In genomic region chr12:104604070-104604994, GRCh38 we compare ENCODE assay signal across 7 cellular contexts.
DNase-seq lines count a peak whose midpoint lies in the region; ATAC-seq and TF ChIP-seq lines count a peak whose summit lies in the region.

No MANE protein-coding gene starts in this region.

- no peaks in the 10 kb centered on the region for H3K36me3 ChIP-seq in Peyer's patch

- no peak overlapping the region for H3K4me3 ChIP-seq in Peyer's patch

- peak overlapping the region; percentile 18 for H3K27ac Mint-ChIP-seq in activated naive CD4-positive, alpha-beta T cell treated with anti-CD3 and anti-CD28 coated beads, Interleukin-2, amount 50 U/mL, for 24 hours

- intact Hi-C loops in left cardiac atrium (cut with DNase I): no loop called here

- no peaks in the 10 kb centered on the region for H3K9me3 ChIP-seq in Peyer's patch

- TF ChIP-seq POLR2A in Peyer's patch (IDR thresholded peaks at IDR 0.05): no peak

- H3K4me1 ChIP-seq in Peyer's patch: peaks cover 0 to 8% (median 7%) of the 10 kb centered on the region in 4 donors

- no peaks in the 10 kb centered on the region for H3K9me3 Mint-ChIP-seq in activated naive CD4-positive, alpha-beta T cell treated with anti-CD3 and anti-CD28 coated beads, Interleukin-2, amount 50 U/mL, for 24 hours

- peaks cover 12% of the 10 kb centered on the region for H3K36me3 Mint-ChIP-seq in activated naive CD4-positive, alpha-beta T cell treated with anti-CD3 and anti-CD28 coated beads, Interleukin-2, amount 50 U/mL, for 24 hours

- no peaks in the 10 kb centered on the region for H3K27me3 Mint-ChIP-seq in activated naive CD4-positive, alpha-beta T cell treated with anti-CD3 and anti-CD28 coated beads, Interleukin-2, amount 50 U/mL, for 24 hours

- H3K27me3 ChIP-seq in Peyer's patch: no peaks in the 10 kb centered on the region

- H3K4me3 Mint-ChIP-seq in activated naive CD4-positive, alpha-beta T cell treated with anti-CD3 and anti-CD28 coated beads, Interleukin-2, amount 50 U/mL, for 24 hours: no peak overlapping the region

- ATAC-seq in GM18909 (IDR thresholded peaks at IDR 0.05; ENCODE audit: poor library complexity, unreplicated experiment) (peak; percentile 75), HG03064 (IDR thresholded peaks at IDR 0.05; ENCODE audit: low read depth, unreplicated experiment) (peak; percentile 89), left cardiac atrium (peak; percentile 80 to 96)

- TF ChIP-seq CTCF in Peyer's patch (IDR thresholded peaks at IDR 0.05): peak in 1 of 6 experiments; percentile 2

- peaks cover 60% of the 10 kb centered on the region for H3K4me1 Mint-ChIP-seq in activated naive CD4-positive, alpha-beta T cell treated with anti-CD3 and anti-CD28 coated beads, Interleukin-2, amount 50 U/mL, for 24 hours

- DNase-seq in Peyer's patch (peak in 2 of 3 donors; percentile 52 to 73), left cardiac atrium (peak; percentile 81), renal cortical epithelial cell (ENCODE audit: low read depth) (peak; percentile 98), NCI-H1092 (lab: John Stamatoyannopoulos, UW) (no peak)

- peak overlapping the region in 3 of 4 donors; percentile 53 to 56 (median 56) for H3K27ac ChIP-seq in Peyer's patch
